Comparison of ENCODE assay signal across 9 cellular contexts in genomic region chrX:23756165-23756564, GRCh38. TPM values are rescaled to one million over a fixed set of nuclear protein-coding genes. Genes with fewer than 3 reads are reported as not detected.
DNase-seq lines count a peak whose midpoint lies in the region; ATAC-seq and TF ChIP-seq lines count a peak whose summit lies in the region.
"Had no signal": no experiment of that assay in that cellular context is flagged by ENCODE, and none has a peak within 500 bp of the region (broad histone marks: within the 10 kb centered on the region; RNA-seq: fewer than 3 reads in every experiment).

No MANE protein-coding gene starts in this region.

- peaks cover 8% of the 10 kb centered on the region for H3K4me1 Mint-ChIP-seq in activated CD4-positive, alpha-beta T cell treated with anti-CD3 and anti-CD28 coated beads for 36 hours

- H3K27me3 Mint-ChIP-seq in activated CD4-positive, alpha-beta T cell treated with anti-CD3 and anti-CD28 coated beads for 36 hours, result no peaks in the 10 kb centered on the region

- no peaks in the 10 kb centered on the region for H3K9me3 Mint-ChIP-seq in activated CD4-positive, alpha-beta T cell treated with anti-CD3 and anti-CD28 coated beads for 36 hours (ENCODE audit: low read depth)

- intact Hi-C loops in activated CD4-positive, alpha-beta T cell treated with anti-CD3 and anti-CD28 coated beads for 36 hours (cut with DNase I, micrococcal nuclease), result loop anchor here (1.0 to 2.0 kb wide), 3 partner anchors 13 to 147 kb away; partner anchors contain the start of gene ACOT9 (in 1 of the 2)

- POLR2A ChIA-PET in activated CD4-positive, alpha-beta T cell treated with anti-CD3 and anti-CD28 coated beads for 36 hours (lab: Charles Lee), result no interaction called here

- peak overlapping the region; percentile 37 for H3K27ac Mint-ChIP-seq in activated CD4-positive, alpha-beta T cell treated with anti-CD3 and anti-CD28 coated beads for 36 hours

- ATAC-seq in activated CD4-positive, alpha-beta T cell treated with anti-CD3 and anti-CD28 coated beads for 36 hours, result peak; percentile 79

- H3K4me3 ChIP-seq in HFF-Myc (replicated peaks; ENCODE audit: low read depth, low read length), result no peak overlapping the region
- H3K4me3 ChIP-seq: BLaER1 treated with 17β-estradiol and CSF1 and Interleukin-3, amounts not matched to agents 10 nM and 100 nM had no signal

- H3K27ac ChIP-seq in substantia nigra (ENCODE audit: low read depth, low read length, poor library complexity, severe bottlenecking), result no peak overlapping the region

- TF ChIP-seq CTCF in HFF-Myc (IDR thresholded peaks at IDR 0.05; ENCODE audit: low read depth, low read length, missing control alignments), result peak; percentile 47

- CTCF ChIA-PET in activated CD4-positive, alpha-beta T cell treated with anti-CD3 and anti-CD28 coated beads for 36 hours (lab: Charles Lee), result interaction anchor here (1.5 to 1.6 kb wide), 2 partner anchors 20 to 146 kb away, joined by 3 to 8 read pairs; no protein-coding TSS in a partner anchor

- DNase-seq in NCI-H1417 (lab: John Stamatoyannopoulos, UW) (peak; percentile 35 to 80 (median 44)), NCI-H1417 treated with DMSO at 0.1 percent for 48 hours (lab: John Stamatoyannopoulos, UW) (no peak), HFF-Myc (ENCODE audit: extremely low read depth, low read depth) (peak; percentile 5), NCI-H2107 treated with DMSO at 0.1 percent for 48 hours (lab: John Stamatoyannopoulos, UW; ENCODE audit: unreplicated experiment) (peak; percentile 27), myocyte (ENCODE audit: low read depth) (peak; percentile 56), substantia nigra (lab: John Stamatoyannopoulos, UW) (peak in 28 of 49 donors; percentile 0 to 38 (median 11))
- peak; percentile 71 for DNase-seq in activated CD4-positive, alpha-beta T cell treated with anti-CD3 and anti-CD28 coated beads for 36 hours
- peak; percentile 42 for DNase-seq in effector CD8-positive, alpha-beta T cell (lab: John Stamatoyannopoulos, UW)

- H3K4me3 Mint-ChIP-seq in activated CD4-positive, alpha-beta T cell treated with anti-CD3 and anti-CD28 coated beads for 36 hours, result no peak overlapping the region

- no peaks in the 10 kb centered on the region for H3K36me3 Mint-ChIP-seq in activated CD4-positive, alpha-beta T cell treated with anti-CD3 and anti-CD28 coated beads for 36 hours (ENCODE audit: low read depth)

RNA-seq across cellular contexts. Expression of gene ACOT9, which starts 13.1 kb away (rescaled TPM):
- total RNA-seq in activated CD4-positive, alpha-beta T cell treated with anti-CD3 and anti-CD28 coated beads for 36 hours, result 10 to 100 TPM; 31.7 to 39.9 TPM
- total RNA-seq in myocyte, result 73.0 and 77.2 TPM in 2 replicates
- 49.9 TPM for polyA plus RNA-seq in myocyte (2012)

RNA-seq across cellular contexts. Expression of gene SAT1, which starts 26.8 kb away (rescaled TPM):
- total RNA-seq in activated CD4-positive, alpha-beta T cell treated with anti-CD3 and anti-CD28 coated beads for 36 hours, result 100 to 1,000 TPM; 148 to 166 TPM
- total RNA-seq in myocyte, result 43.6 and 50.6 TPM in 2 replicates
- 59.9 TPM for polyA plus RNA-seq in myocyte (2012)
